18 cellular contexts compared by ENCODE assay signal in the genomic region with DNA sequence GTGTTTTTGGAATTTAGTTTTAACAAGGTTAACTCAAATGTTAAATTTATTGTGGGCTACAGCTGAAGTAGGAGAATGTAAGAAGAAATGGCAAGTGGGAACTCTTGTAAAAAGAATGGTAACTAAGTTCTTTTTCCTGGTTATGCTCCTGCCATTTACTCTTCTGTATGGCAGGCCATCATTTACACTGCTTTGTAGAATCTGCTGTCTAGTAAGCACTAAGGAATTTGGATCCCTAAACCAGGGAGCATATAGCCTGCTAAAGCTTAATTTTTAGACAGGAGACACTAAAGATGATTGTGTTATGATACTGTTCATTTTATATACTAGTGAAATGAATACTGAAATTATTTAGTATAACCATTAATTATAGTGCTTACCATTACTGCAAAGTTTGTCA.
A peak's percentile ranks its signal among the peaks of the same experiment; 100 is the strongest.
DNase-seq lines count a peak whose midpoint lies in the region; ATAC-seq lines count a peak whose summit lies in the region.
"Had no signal": no experiment of that assay in that cellular context is flagged by ENCODE, and none has a peak within 500 bp of the region (broad histone marks: within the 10 kb centered on the region; RNA-seq: fewer than 3 reads in every experiment).

No MANE protein-coding gene starts in this region.

- no peaks in the 10 kb centered on the region for H3K27me3 Mint-ChIP-seq in natural killer cell treated with Interleukin-12 subunit alpha and Interleukin-12 subunit beta and Interleukin-15 and Interleukin-18, amount 100 ng/mL, for 72 hours
- H3K27me3 Mint-ChIP-seq: IgD-negative memory B cell had no signal

- H3K36me3 ChIP-seq in SJSA1 (peaks cover 10% of the 10 kb centered on the region), mesodermal cell (ENCODE audit: control insufficient read depth, insufficient read depth, low read length) (peaks cover 13% of the 10 kb centered on the region)

- H3K4me1 Mint-ChIP-seq in natural killer cell treated with Interleukin-12 subunit alpha and Interleukin-12 subunit beta and Interleukin-15 and Interleukin-18, amount 100 ng/mL, for 72 hours (ENCODE audit: low read depth in 2 of 2), result peaks cover 12 to 33% of the 10 kb centered on the region in 2 donors

- H3K4me1 ChIP-seq in SJSA1 (replicated peaks) (peaks cover 84% of the 10 kb centered on the region), mesodermal cell (ENCODE audit: control insufficient read depth, insufficient read depth, low read length, poor library complexity, severe bottlenecking) (peaks cover 47% of the 10 kb centered on the region)

- H3K27ac Mint-ChIP-seq in natural killer cell treated with Interleukin-12 subunit alpha and Interleukin-12 subunit beta and Interleukin-15 and Interleukin-18, amount 100 ng/mL, for 72 hours, result no peak overlapping the region

- H3K36me3 Mint-ChIP-seq in natural killer cell treated with Interleukin-12 subunit alpha and Interleukin-12 subunit beta and Interleukin-15 and Interleukin-18, amount 100 ng/mL, for 72 hours, result no peaks in the 10 kb centered on the region

- no peaks in the 10 kb centered on the region for H3K9me3 Mint-ChIP-seq in natural killer cell treated with Interleukin-12 subunit alpha and Interleukin-12 subunit beta and Interleukin-15 and Interleukin-18, amount 100 ng/mL, for 72 hours
- H3K9me3 Mint-ChIP-seq: IgD-negative memory B cell had no signal

- H3K27ac ChIP-seq in SJSA1 (peak overlapping the region; percentile 83), mesodermal cell (ENCODE audit: low read depth, low read length, severe bottlenecking) (peak overlapping the region; percentile 71)
- H3K27ac ChIP-seq: ascending aorta had no signal

- no peak for ATAC-seq in natural killer cell treated with Interleukin-12 subunit alpha and Interleukin-12 subunit beta and Interleukin-15 and Interleukin-18, amount 100 ng/mL, for 72 hours
- ATAC-seq: esophagus mucosa had no signal

- H3K9me3 ChIP-seq in SJSA1 (replicated peaks) (no peaks in the 10 kb centered on the region), mesodermal cell (ENCODE audit: control insufficient read depth, low read length) (no peaks in the 10 kb centered on the region)
- H3K9me3 ChIP-seq: ascending aorta had no signal

- H3K4me3 Mint-ChIP-seq in natural killer cell treated with Interleukin-12 subunit alpha and Interleukin-12 subunit beta and Interleukin-15 and Interleukin-18, amount 100 ng/mL, for 72 hours, result no peak overlapping the region
- H3K4me3 Mint-ChIP-seq: IgD-negative memory B cell had no signal

- peak; percentile 73 for DNase-seq in EH (ENCODE audit: low read depth)
- DNase-seq in SJSA1 (ENCODE audit: low read depth in 1 of 2, low spot score in 2 of 2), result peak in 1 of 2 experiments; percentile 49
- peak; percentile 31 for DNase-seq in dedifferentiated amniotic fluid mesenchymal stem cell (ENCODE audit: extremely low spot score)
- no peak for DNase-seq in natural killer cell treated with Interleukin-12 subunit alpha and Interleukin-12 subunit beta and Interleukin-15 and Interleukin-18, amount 100 ng/mL, for 72 hours (ENCODE audit: low spot score)
- DNase-seq in SIG-M5 treated with dmso at 0.1 percent for 504 hours (lab: John Stamatoyannopoulos, UW; ENCODE audit: unreplicated experiment), result no peak
- DNase-seq in NCI-H345 treated with DMSO at 0.1 percent for 48 hours (lab: John Stamatoyannopoulos, UW; ENCODE audit: unreplicated experiment), result no peak
- DNase-seq in HT-29 (ENCODE audit: low spot score), result no peak
- DNase-seq: kidney glomerular epithelial cell; NCI-H2029 treated with DMSO at 0.1 percent for 48 hours; NCI-H524; SHP77 treated with DMSO at 0.1 percent for 48 hours; stimulated activated CD4-positive, alpha-beta T cell treated with anti-CD3 and anti-CD28 coated beads, Interleukin-4, amount 100 ng/mL, for 1 hour; substantia nigra; T-helper 9 cell had no signal

- no peaks in the 10 kb centered on the region for H3K27me3 ChIP-seq in SJSA1 (replicated peaks)
- H3K27me3 ChIP-seq: ascending aorta had no signal

- H3K4me3 ChIP-seq in SJSA1, result no peak overlapping the region
- no peak overlapping the region for H3K4me3 ChIP-seq in mesodermal cell (ENCODE audit: extremely low read depth, insufficient read depth, low read length, poor library complexity, severe bottlenecking)
- H3K4me3 ChIP-seq: ascending aorta had no signal

Comparison
In these comparisons a context has a peak if more than half of its experiments do, and no peak if none do; other contexts are left out.
1. DNase-seq: peak in EH (single experiment) and dedifferentiated amniotic fluid mesenchymal stem cell (single experiment); none in natural killer cell treated with Interleukin-12 subunit alpha and Interleukin-12 subunit beta and Interleukin-15 and Interleukin-18, amount 100 ng/mL, for 72 hours (single experiment), SIG-M5 treated with dmso at 0.1 percent for 504 hours (single experiment), NCI-H345 treated with DMSO at 0.1 percent for 48 hours (single experiment) and HT-29 (single experiment).